ENCODE assay signal across 19 cellular contexts in genomic region chr4:71608674-71609062, GRCh38.
"Had no signal": no experiment of that assay in that cellular context is flagged by ENCODE, and none has a peak within 500 bp of the region (broad histone marks: within the 10 kb centered on the region; RNA-seq: fewer than 3 reads in every experiment).

No MANE protein-coding gene starts in this region.

- H3K9ac ChIP-seq: neural progenitor cell, parathyroid adenoma had no signal

- H3K27me3 Mint-ChIP-seq: activated CD4-positive, alpha-beta T cell treated with anti-CD3 and anti-CD28 coated beads, Interleukin-2, amount 10 ng/mL, durations not matched to agents 7 days and 5 days; T-helper 17 cell had no signal

- ATAC-seq: activated T-helper 17 cell treated with anti-CD3 and anti-CD28 coated beads, Interleukin-2, amount 50 U/mL, for 72 hours; gastroesophageal sphincter; T-helper 17 cell had no signal

- H3K4me1 Mint-ChIP-seq: activated CD4-positive, alpha-beta T cell treated with anti-CD3 and anti-CD28 coated beads, Interleukin-2, amount 10 ng/mL, durations not matched to agents 7 days and 5 days; activated T-helper 17 cell treated with anti-CD3 and anti-CD28 coated beads, Interleukin-2, amount 50 U/mL, for 72 hours; T-helper 17 cell had no signal

- H3K4me3 ChIP-seq: gastroesophageal sphincter, neural progenitor cell, transverse colon had no signal

- H3K36me3 ChIP-seq: gastroesophageal sphincter, neural progenitor cell, transverse colon had no signal

- H3K36me3 Mint-ChIP-seq: neural progenitor cell had no signal

- H3K4me2 ChIP-seq: neural progenitor cell had no signal

- FAIRE-seq: kidney, TTC549 had no signal

- H3K9me3 Mint-ChIP-seq: activated CD4-positive, alpha-beta T cell treated with anti-CD3 and anti-CD28 coated beads, Interleukin-2, amount 10 ng/mL, durations not matched to agents 7 days and 5 days; neural progenitor cell had no signal

- H3K27me3 ChIP-seq: neural progenitor cell, transverse colon had no signal

- H3K4me3 Mint-ChIP-seq: activated CD4-positive, alpha-beta T cell treated with anti-CD3 and anti-CD28 coated beads, Interleukin-2, amount 10 ng/mL, durations not matched to agents 7 days and 5 days; activated naive CD4-positive, alpha-beta T cell treated with anti-CD3 and anti-CD28 coated beads for 36 hours; activated T-helper 17 cell treated with anti-CD3 and anti-CD28 coated beads, Interleukin-2, amount 50 U/mL, for 72 hours; neural progenitor cell; stimulated activated naive B cell treated with anti-CD40 and anti-IgM and Interleukin-4, amounts not matched to agents 10 μg/mL and 1 μg/mL and 100 μg/mL, for 72 hours; T-helper 17 cell had no signal

- H3K4me1 ChIP-seq: gastroesophageal sphincter, neural progenitor cell, parathyroid adenoma, transverse colon had no signal

- H3K27ac Mint-ChIP-seq: activated CD4-positive, alpha-beta T cell treated with anti-CD3 and anti-CD28 coated beads, Interleukin-2, amount 10 ng/mL, durations not matched to agents 7 days and 5 days; activated naive CD4-positive, alpha-beta T cell treated with anti-CD3 and anti-CD28 coated beads for 36 hours; activated T-helper 17 cell treated with anti-CD3 and anti-CD28 coated beads, Interleukin-2, amount 50 U/mL, for 72 hours; neural progenitor cell; stimulated activated naive B cell treated with anti-CD40 and anti-IgM and Interleukin-4, amounts not matched to agents 10 μg/mL and 1 μg/mL and 100 μg/mL, for 72 hours; T-helper 17 cell had no signal

- H3K9me3 ChIP-seq: gastroesophageal sphincter, transverse colon had no signal

- DNase-seq: activated CD4-positive, alpha-beta T cell treated with anti-CD3 and anti-CD28 coated beads, Interleukin-2, amount 10 ng/mL, durations not matched to agents 7 days and 5 days; activated CD4-positive, CD25-positive, alpha-beta regulatory T cell; activated CD8-positive, alpha-beta memory T cell treated with anti-CD3 and anti-CD28 coated beads for 24 hours; activated naive CD4-positive, alpha-beta T cell treated with anti-CD3 and anti-CD28 coated beads for 36 hours; central memory CD4-positive, alpha-beta T cell; cortex of kidney; effector memory CD4-positive, alpha-beta T cell; kidney; midbrain; retina; stimulated activated naive B cell treated with anti-CD40 and anti-IgM and Interleukin-4, amounts not matched to agents 10 μg/mL and 1 μg/mL and 100 μg/mL, for 72 hours; substantia nigra; T-helper 17 cell; transverse colon had no signal

- H3K27ac ChIP-seq: gastroesophageal sphincter, neural progenitor cell, parathyroid adenoma, transverse colon had no signal
